Comparison of ENCODE assay signal across 8 cellular contexts in the genomic region with DNA sequence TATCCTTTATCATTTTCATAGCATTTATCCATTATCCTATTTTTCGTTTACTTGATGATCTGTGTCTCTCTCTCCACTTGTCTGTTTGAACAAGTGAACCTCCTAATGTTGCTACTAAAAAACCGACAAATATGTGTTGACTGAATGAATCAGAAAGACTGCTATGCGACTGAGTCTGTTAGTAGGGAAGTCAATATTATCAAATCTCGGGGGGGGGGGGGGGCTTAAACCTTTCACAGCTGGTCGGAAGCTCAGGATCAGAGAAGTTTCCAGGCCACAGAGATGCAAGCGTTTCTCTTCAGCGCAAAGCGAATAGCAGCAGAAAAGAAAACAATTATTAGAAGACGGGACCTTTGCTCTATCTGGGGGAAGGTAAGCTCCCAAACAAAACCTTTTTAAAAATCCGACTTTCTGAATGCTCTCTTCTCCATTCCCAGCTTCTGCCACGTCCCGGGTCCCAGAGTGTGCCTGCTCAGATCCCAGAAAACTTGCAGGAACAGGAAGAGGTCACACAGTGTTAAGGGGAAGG. TPM values are rescaled to one million over a fixed set of nuclear protein-coding genes. Genes with fewer than 3 reads are reported as not detected.
DNase-seq lines count a peak whose midpoint lies in the region; ATAC-seq and TF ChIP-seq lines count a peak whose summit lies in the region.

No MANE protein-coding gene starts in this region.

- H3K9me3 ChIP-seq in ascending aorta (no peaks in the 10 kb centered on the region), transverse colon (no peaks in the 10 kb centered on the region)

- ATAC-seq in left lobe of liver = peak; percentile 53

- no peak for TF ChIP-seq CTCF in ascending aorta (IDR thresholded peaks at IDR 0.05)
- no peak for TF ChIP-seq CTCF in transverse colon (IDR thresholded peaks at IDR 0.05)

- WGBS in transverse colon (ENCODE audit: low coverage in 1 of 2), 2 donors = 0% methylated on average over 8 to 12 of the region's 12 CpGs

- H3K27me3 ChIP-seq in ascending aorta = no peaks in the 10 kb centered on the region
- no peaks in the 10 kb centered on the region for H3K27me3 ChIP-seq in transverse colon

- in situ Hi-C loops in transverse colon (cut with MboI; ENCODE audit: low pct_ligation_motif_present in 1 of 4, low pct_unique_long_range_greater_than_20kb in 1 of 4, low sequenced_read_pairs in 3 of 4) = loop anchor here in 2 of 4 donors (25.0 kb wide), 2 partner anchors 1580 to 1855 kb away; a partner anchor contains a TSS

- no peak for TF ChIP-seq POLR2A in transverse colon (IDR thresholded peaks at IDR 0.05)

- H3K4me1 ChIP-seq in ascending aorta (peaks cover 0 to 14% of the 10 kb centered on the region in 2 donors), transverse colon (peaks cover 14 to 31% (median 17%) of the 10 kb centered on the region in 4 donors)

- DNase-seq in A172 (ENCODE audit: low spot score) (peak; percentile 9), HCEC 1CT (peak; percentile 4), ascending aorta (ENCODE audit: low spot score in 2 of 2) (no peak), left lobe of liver (ENCODE audit: low spot score) (no peak), transverse colon (no peak), hypothalamus (lab: John Stamatoyannopoulos, UW) (no peak), pons (ENCODE audit: low spot score) (no peak), NCI-H1436 (lab: John Stamatoyannopoulos, UW) (no peak)

- intact Hi-C loops in ascending aorta (cut with DNase I) = loop anchor here (1.0 to 10.0 kb wide), 5 partner anchors 247 to 1745 kb away; a partner anchor contains a TSS
- intact Hi-C loops in transverse colon (cut with DNase I; ENCODE audit: low total_unique reads) = no loop called here

- H3K4me3 ChIP-seq in ascending aorta = peak overlapping the region; percentile 69 to 79
- H3K4me3 ChIP-seq in transverse colon = peak overlapping the region; percentile 67 to 83 (median 74)

- H3K27ac ChIP-seq in ascending aorta = peak overlapping the region; percentile 73 to 93
- H3K27ac ChIP-seq in transverse colon = peak overlapping the region; percentile 89 to 93 (median 92)

- no peak for TF ChIP-seq EP300 in transverse colon (IDR thresholded peaks at IDR 0.05; ENCODE audit: low read depth)

- H3K36me3 ChIP-seq in ascending aorta (peaks cover 11 to 18% of the 10 kb centered on the region in 2 donors), transverse colon (peaks cover 0 to 18% (median 9%) of the 10 kb centered on the region in 4 donors)

RNA-seq across cellular contexts. Expression of a gene that starts 0.4 kb away (rescaled TPM):
- 24.8 and 27.2 TPM in 2 replicates for total RNA-seq in A172 (2014; rRNA removed; shearing (Covaris generic))
- total RNA-seq in ascending aorta = 3.7 TPM
- total RNA-seq in left lobe of liver = 8.8 TPM
- total RNA-seq in transverse colon = 100 to 1,000 TPM in 1 of 4 donors, 10 to 100 TPM in 3; 19.3 to 119 (median 23.4) TPM

RNA-seq across cellular contexts. Expression of a gene that starts 40.2 kb away (rescaled TPM):
- total RNA-seq in A172 (2014; rRNA removed; shearing (Covaris generic)) = not detected in 2 replicates
- total RNA-seq in ascending aorta (not detected), left lobe of liver (not detected), transverse colon (under 1 TPM in 2 of 4 donors, not detected in 2; 0.16 to 0.41 TPM)

Comparison
In these comparisons a context has a peak if more than half of its experiments do, and no peak if none do; other contexts are left out.
1. DNase-seq: peak in A172 (single experiment) and HCEC 1CT (single experiment); none in ascending aorta (0 of 2), left lobe of liver (single experiment), transverse colon (single experiment), hypothalamus (0 of 51), pons (single experiment) and NCI-H1436 (single experiment).